8 cellular contexts compared by ENCODE assay signal in genomic region chr20:45792513-45793118, GRCh38. TPM values are rescaled to one million over a fixed set of nuclear protein-coding genes. Genes with fewer than 3 reads are reported as not detected.
DNase-seq lines count a peak whose midpoint lies in the region; ATAC-seq and TF ChIP-seq lines count a peak whose summit lies in the region.

No MANE protein-coding gene starts in this region.

- H3K4me3 Mint-ChIP-seq in activated T-cell treated with anti-CD3 and anti-CD28 coated beads, Interleukin-2, amount 50 U/mL, for 72 hours, result peak overlapping the region; percentile 80 to 91

- peak overlapping the region; percentile 88 for H3K4me3 ChIP-seq in AG09309 (ENCODE audit: control insufficient read depth, low read depth, low read length)
- peak overlapping the region; percentile 80; the same call in 1 of the 2 replicates for H3K4me3 ChIP-seq in iPS DF 6.9 (ENCODE audit: low read length)

- peaks cover 6 to 21% of the 10 kb centered on the region in 2 donors for H3K36me3 Mint-ChIP-seq in activated T-cell treated with anti-CD3 and anti-CD28 coated beads, Interleukin-2, amount 50 U/mL, for 72 hours (ENCODE audit: insufficient read depth in 2 of 2)

- H3K36me3 ChIP-seq in iPS DF 6.9 (ENCODE audit: control insufficient read depth, insufficient read depth, low read length), result peaks cover 3% of the 10 kb centered on the region; the same call in 1 of the 2 replicates

- no peak for TF ChIP-seq CTCF in AG09309 (IDR thresholded peaks at IDR 0.05; ENCODE audit: control insufficient read depth, insufficient read depth, low read depth, low read length, missing control alignments)

- DNase-seq in AG09309 (ENCODE audit: low read depth), result no peak
- DNase-seq in activated T-cell treated with anti-CD3 and anti-CD28 coated beads, Interleukin-2, amount 50 U/mL, for 72 hours, result no peak
- no peak for DNase-seq in iPS DF 6.9 (ENCODE audit: low read depth, low spot score)
- DNase-seq in stimulated activated naive CD8-positive, alpha-beta T cell treated with anti-CD3 and anti-CD28 coated beads, Interleukin-15, Interleukin-2, amounts not matched to agents 100 U/mL and 50 U/mL, for 24 hours, result peak; percentile 17
- no peak for DNase-seq in DMS 273 treated with DMSO at 0.1 percent for 48 hours (lab: John Stamatoyannopoulos, UW)
- DNase-seq in HuH-7 (ENCODE audit: low spot score), result no peak

- H3K27ac ChIP-seq in iPS DF 6.9 (ENCODE audit: low read length), result no peak overlapping the region

- peaks cover 29% of the 10 kb centered on the region for H3K4me1 Mint-ChIP-seq in activated T-cell treated with anti-CD3 and anti-CD28 coated beads, Interleukin-2, amount 50 U/mL, for 72 hours (ENCODE audit: low read depth)

- no peaks in the 10 kb centered on the region for H3K9me3 ChIP-seq in iPS DF 6.9 (ENCODE audit: control insufficient read depth, insufficient read depth, low read length)

- no peaks in the 10 kb centered on the region for H3K9me3 Mint-ChIP-seq in activated T-cell treated with anti-CD3 and anti-CD28 coated beads, Interleukin-2, amount 50 U/mL, for 72 hours

- H3K27ac Mint-ChIP-seq in activated T-cell treated with anti-CD3 and anti-CD28 coated beads, Interleukin-2, amount 50 U/mL, for 72 hours, result peak overlapping the region; percentile 81

- no peaks in the 10 kb centered on the region for H3K4me1 ChIP-seq in iPS DF 6.9 (ENCODE audit: control insufficient read depth, insufficient read depth, low read length)

- no peaks in the 10 kb centered on the region for H3K27me3 Mint-ChIP-seq in activated T-cell treated with anti-CD3 and anti-CD28 coated beads, Interleukin-2, amount 50 U/mL, for 72 hours (ENCODE audit: low read depth)

- ATAC-seq in HG03025 (IDR thresholded peaks at IDR 0.05; ENCODE audit: low FRiP score, unreplicated experiment), result peak; percentile 9
- no peak for ATAC-seq in activated T-cell treated with anti-CD3 and anti-CD28 coated beads, Interleukin-2, amount 50 U/mL, for 72 hours (replicated peaks in 1 of 2)
- ATAC-seq in stimulated activated naive CD8-positive, alpha-beta T cell treated with anti-CD3 and anti-CD28 coated beads, Interleukin-15, Interleukin-2, amounts not matched to agents 100 U/mL and 50 U/mL, for 24 hours, result no peak
- no peak for ATAC-seq in GM21528 (IDR thresholded peaks at IDR 0.05; ENCODE audit: low FRiP score, unreplicated experiment)

- WGBS in iPS DF 6.9 (ENCODE audit: insufficient coverage, insufficient read length), result no CpG with 5 or more reads among the region's 13 CpGs

- H3K27me3 ChIP-seq in iPS DF 6.9 (ENCODE audit: control insufficient read depth, insufficient read depth, low read length), result no peaks in the 10 kb centered on the region

RNA-seq across cellular contexts. Expression of gene DNTTIP1, which starts 0.9 kb away (rescaled TPM):
- total RNA-seq in activated T-cell treated with anti-CD3 and anti-CD28 coated beads, Interleukin-2, amount 50 U/mL, for 72 hours, result 10 to 100 TPM; 35.0 to 36.3 TPM

RNA-seq across cellular contexts. Expression of gene WFDC3, which starts 0.9 kb away (rescaled TPM):
- total RNA-seq in activated T-cell treated with anti-CD3 and anti-CD28 coated beads, Interleukin-2, amount 50 U/mL, for 72 hours, result under 1 TPM in 1 of 2 donors, not detected in 1; 0.67 TPM

RNA-seq across cellular contexts. Expression of gene UBE2C, which starts 19.8 kb away (rescaled TPM):
- 100 to 1,000 TPM; 171 to 197 TPM for total RNA-seq in activated T-cell treated with anti-CD3 and anti-CD28 coated beads, Interleukin-2, amount 50 U/mL, for 72 hours

RNA-seq across cellular contexts. Expression of gene TNNC2, which starts 34.5 kb away (rescaled TPM):
- under 1 TPM in 1 of 2 donors, not detected in 1; 0.49 TPM for total RNA-seq in activated T-cell treated with anti-CD3 and anti-CD28 coated beads, Interleukin-2, amount 50 U/mL, for 72 hours

RNA-seq across cellular contexts. Expression of gene SNX21, which starts 41.0 kb away (rescaled TPM):
- total RNA-seq in activated T-cell treated with anti-CD3 and anti-CD28 coated beads, Interleukin-2, amount 50 U/mL, for 72 hours, result 1 to 10 TPM; 1.8 to 2.4 TPM
